In the genomic region with DNA sequence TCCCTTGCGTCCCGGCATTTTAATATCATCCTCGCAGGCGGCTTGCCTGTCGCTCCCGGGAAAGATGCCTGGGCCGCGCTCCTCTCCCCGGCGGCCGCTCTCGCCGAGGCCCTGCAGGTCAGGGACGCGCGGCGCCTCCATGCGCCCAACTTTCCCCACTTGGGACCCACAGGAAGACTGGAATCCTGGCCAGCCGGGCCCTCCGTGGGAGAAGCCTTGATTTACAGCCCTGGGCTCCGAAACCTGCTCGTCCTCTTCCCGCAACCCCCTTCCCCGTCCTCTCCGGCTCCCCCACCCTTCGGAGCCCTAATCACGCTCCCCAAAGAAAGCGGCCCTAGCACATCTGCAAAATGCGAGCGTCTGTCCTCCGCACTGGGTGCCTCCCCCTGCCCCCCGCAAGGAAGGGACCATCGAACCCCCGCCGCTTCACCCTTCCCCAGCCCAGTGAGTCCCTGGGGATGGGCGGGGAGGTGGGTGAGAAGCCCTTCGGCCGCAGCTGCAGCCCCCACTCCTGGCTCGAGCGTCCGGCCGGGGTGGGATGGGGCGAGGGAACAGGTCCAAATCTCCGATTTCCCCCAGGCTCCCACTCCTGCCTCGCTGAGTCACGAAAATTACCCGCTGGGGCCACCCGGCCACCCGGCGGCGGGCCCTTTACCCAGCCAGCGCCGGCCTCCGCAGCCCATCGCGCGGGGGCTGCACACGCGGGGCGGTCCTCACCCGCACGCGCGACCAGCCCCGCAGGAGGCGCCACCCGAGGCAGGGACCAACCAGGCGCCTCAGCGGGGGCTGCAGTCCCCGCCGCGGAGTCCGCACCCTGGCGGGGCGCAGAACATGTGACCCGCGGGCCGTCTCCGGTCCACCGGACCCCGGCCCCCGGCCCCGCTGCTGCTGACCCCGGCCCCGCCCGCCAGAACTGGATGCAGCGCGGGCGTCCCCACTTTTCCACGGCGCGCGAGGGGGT, we compare ENCODE assay signal across 1 cellular context.
TF ChIP-seq lines count a peak whose summit lies in the region.

No MANE protein-coding gene starts in this region.

TF ChIP-seq in liver, 16 proteins besides CTCF, POLR2A, EP300 and RAD21 (continued from another document):
- TF ChIP-seq REST (IDR thresholded peaks at IDR 0.05) (no peak), FOXA1 (IDR thresholded peaks at IDR 0.05) (no peak)
